Comparison of ENCODE assay signal across 9 cellular contexts in the genomic region with DNA sequence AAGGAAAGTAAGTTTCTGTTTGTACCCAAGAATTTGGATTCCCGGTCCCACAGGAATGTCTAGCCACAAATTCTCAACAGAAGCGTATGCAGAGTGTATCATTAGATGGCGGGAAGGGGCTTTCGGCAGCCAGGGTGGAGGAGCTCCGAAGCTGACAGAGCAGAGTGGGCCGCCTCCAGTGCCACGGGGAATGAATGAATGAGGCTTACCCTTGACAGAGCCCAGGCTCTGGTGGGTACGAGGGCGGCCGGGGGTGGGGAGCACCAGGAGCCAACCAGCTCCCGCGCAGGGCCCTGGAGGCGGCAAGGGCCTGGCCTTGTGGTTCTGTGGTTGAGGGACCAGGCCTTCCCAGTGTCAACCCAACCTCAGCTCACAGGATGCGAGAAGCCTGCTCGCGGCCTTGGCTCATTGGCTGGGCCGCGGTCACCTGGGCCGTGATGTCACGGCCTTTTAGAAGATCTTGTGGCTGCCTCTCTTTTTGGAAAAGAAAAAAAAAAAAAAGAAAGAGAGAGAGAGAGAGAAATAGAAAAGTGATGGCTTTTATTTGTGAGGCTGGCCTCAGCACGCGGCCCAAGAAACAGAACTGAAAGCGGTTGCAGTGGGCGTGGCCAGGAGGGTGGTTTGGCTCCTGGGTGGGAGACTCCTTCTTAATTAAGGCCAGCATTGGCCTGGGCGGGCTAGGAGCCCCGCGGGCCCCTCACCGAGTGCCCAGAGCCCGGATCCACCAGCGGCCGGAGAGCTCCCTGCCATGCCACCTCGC. TPM values are rescaled to one million over a fixed set of nuclear protein-coding genes. Genes with fewer than 3 reads are reported as not detected.
A peak's percentile ranks its signal among the peaks of the same experiment; 100 is the strongest.
DNase-seq lines count a peak whose midpoint lies in the region; ATAC-seq, FAIRE-seq and TF ChIP-seq lines count a peak whose summit lies in the region.
"Had no signal": no experiment of that assay in that cellular context is flagged by ENCODE, and none has a peak within 500 bp of the region (broad histone marks: within the 10 kb centered on the region; RNA-seq: fewer than 3 reads in every experiment).

No MANE protein-coding gene starts in this region.

- no peaks in the 10 kb centered on the region for H3K4me1 ChIP-seq in left ventricle myocardium inferior

- no peaks in the 10 kb centered on the region for H3K9me3 ChIP-seq in left ventricle myocardium inferior (replicated peaks)

- H3K27ac ChIP-seq in left ventricle myocardium inferior (replicated peaks): no peak overlapping the region
- no peak overlapping the region for H3K27ac ChIP-seq in coronary artery

- FAIRE-seq in frontal cortex (lab: Jason Lieb, UNC): no peak
- FAIRE-seq: A204.1 had no signal

- TF ChIP-seq CTCF in left ventricle myocardium inferior (IDR thresholded peaks at IDR 0.05; ENCODE audit: borderline replicate concordance) (no peak), coronary artery (IDR thresholded peaks at IDR 0.05) (no peak)

- peak; percentile 36 for ATAC-seq in Right ventricle myocardium superior (ENCODE audit: poor library complexity)
- peak; percentile 84 for ATAC-seq in HG03354 (IDR thresholded peaks at IDR 0.05; ENCODE audit: poor library complexity, severe bottlenecking, unreplicated experiment)

- DNase-seq in Right ventricle myocardium superior (peak; percentile 55), left ventricle myocardium inferior (no peak), coronary artery (ENCODE audit: low spot score) (no peak), frontal cortex (ENCODE audit: low spot score in 2 of 2) (no peak)
- DNase-seq in activated CD4-positive, alpha-beta T cell treated with anti-CD3 and anti-CD28 coated beads for 24 hours (ENCODE audit: low read depth in 2 of 2): peak; percentile 72 to 90
- DNase-seq in effector CD4-positive, alpha-beta T cell: peak; percentile 74
- peak; percentile 86 to 93 (median 91) for DNase-seq in stimulated activated CD4-positive, alpha-beta T cell treated with anti-CD3 and anti-CD28 coated beads, TNF-alpha, amount 100 ng/mL, for 48 hours (ENCODE audit: low read depth in 3 of 3)

- no peaks in the 10 kb centered on the region for H3K36me3 ChIP-seq in left ventricle myocardium inferior

- H3K4me3 ChIP-seq in left ventricle myocardium inferior (no peak overlapping the region), coronary artery (no peak overlapping the region)

- H3K27me3 ChIP-seq in left ventricle myocardium inferior (ENCODE audit: low read depth): peaks cover 99% of the 10 kb centered on the region

- intact Hi-C loops in Right ventricle myocardium superior (cut with DNase I): no loop called here
- intact Hi-C loops in left ventricle myocardium inferior (cut with micrococcal nuclease): no loop called here

RNA-seq across cellular contexts. Expression of a gene that starts 34.9 kb away (rescaled TPM):
- total RNA-seq in Right ventricle myocardium superior: 1.0 TPM
- total RNA-seq in left ventricle myocardium inferior: 0.52 TPM
- not detected for total RNA-seq in frontal cortex

Comparison
In these comparisons a context has a peak if more than half of its experiments do, and no peak if none do; other contexts are left out.
1. DNase-seq: peak in Right ventricle myocardium superior (single experiment), activated CD4-positive, alpha-beta T cell treated with anti-CD3 and anti-CD28 coated beads for 24 hours (2 of 2), effector CD4-positive, alpha-beta T cell (single experiment) and stimulated activated CD4-positive, alpha-beta T cell treated with anti-CD3 and anti-CD28 coated beads, TNF-alpha, amount 100 ng/mL, for 48 hours (3 of 3); none in left ventricle myocardium inferior (single experiment), coronary artery (single experiment) and frontal cortex (0 of 2).